ENCODE assay signal across 33 cellular contexts in the genomic region with DNA sequence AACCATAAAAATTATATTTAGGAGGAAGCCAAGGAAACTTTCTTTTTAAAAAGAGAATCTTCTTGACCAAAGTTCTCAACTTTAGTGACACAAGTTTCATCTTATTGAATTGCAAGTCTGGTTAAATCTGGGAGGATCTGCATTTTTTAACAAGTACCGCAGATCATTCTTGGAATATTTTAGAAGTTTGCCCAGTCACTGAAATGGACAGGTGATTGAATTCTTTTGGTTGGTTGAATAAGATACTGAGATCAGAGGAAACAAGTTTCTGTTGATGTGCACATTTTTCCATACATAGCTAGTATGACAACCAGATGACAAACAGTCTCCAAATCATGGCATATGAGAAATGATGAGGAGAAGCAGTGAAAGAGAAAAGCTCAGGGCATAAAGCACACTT. TPM values are rescaled to one million over a fixed set of nuclear protein-coding genes. Genes with fewer than 3 reads are reported as not detected.
"Had no signal": no experiment of that assay in that cellular context is flagged by ENCODE, and none has a peak within 500 bp of the region (broad histone marks: within the 10 kb centered on the region; RNA-seq: fewer than 3 reads in every experiment).

No MANE protein-coding gene starts in this region.

- H3K36me3 ChIP-seq: heart left ventricle, left ventricle myocardium inferior, neural progenitor cell, neutrophil, spleen, suprapubic skin, thoracic aorta, tibial artery, vagina had no signal

- H3K9me3 Mint-ChIP-seq: immature natural killer cell; naive B cell; natural killer cell; nephron progenitor cell; neural progenitor cell; stimulated activated effector memory CD8-positive, alpha-beta T cell treated with anti-CD3 and anti-CD28 coated beads, Interleukin-12 subunit alpha, Interleukin-12 subunit beta, amount 100 ng/mL, for 72 hours; stimulated activated naive CD8-positive, alpha-beta T cell treated with anti-CD3 and anti-CD28 coated beads, Interleukin-15, Interleukin-2, amounts not matched to agents 100 ng/mL and 50 ng/mL, for 24 hours had no signal

- DNase-seq: heart left ventricle; hypothalamus; immature natural killer cell; kidney; left colon; left ventricle myocardium inferior; mesendoderm; midbrain; mucosa of descending colon; naive B cell; natural killer cell; nephron progenitor cell; occipital lobe; retina; right cardiac atrium; small intestine; spleen; stimulated activated CD4-positive, alpha-beta T cell treated with anti-CD3 and anti-CD28 coated beads, Interleukin-4, amount 100 ng/mL, for 24 hours; stimulated activated naive CD4-positive, alpha-beta T cell; tibial artery had no signal

- H3K4me3 ChIP-seq: heart left ventricle, left ventricle myocardium inferior, lung, mucosa of descending colon, neural progenitor cell, spleen, suprapubic skin, thoracic aorta, tibial artery, vagina had no signal

- H3K27me3 ChIP-seq: heart left ventricle, neural progenitor cell, neutrophil, suprapubic skin, vagina had no signal

- H3K27ac ChIP-seq: heart left ventricle, left ventricle myocardium inferior, neural progenitor cell, neutrophil, parathyroid adenoma, spleen, suprapubic skin, thoracic aorta, tibial artery, vagina had no signal

- H3K27ac Mint-ChIP-seq: immature natural killer cell; naive B cell; natural killer cell; nephron progenitor cell; neural progenitor cell; stimulated activated effector memory CD8-positive, alpha-beta T cell treated with anti-CD3 and anti-CD28 coated beads, Interleukin-12 subunit alpha, Interleukin-12 subunit beta, amount 100 ng/mL, for 72 hours; stimulated activated naive CD8-positive, alpha-beta T cell treated with anti-CD3 and anti-CD28 coated beads, Interleukin-15, Interleukin-2, amounts not matched to agents 100 ng/mL and 50 ng/mL, for 24 hours had no signal

- H3K4me1 Mint-ChIP-seq: immature natural killer cell; naive B cell; natural killer cell; nephron progenitor cell; stimulated activated effector memory CD8-positive, alpha-beta T cell treated with anti-CD3 and anti-CD28 coated beads, Interleukin-12 subunit alpha, Interleukin-12 subunit beta, amount 100 ng/mL, for 72 hours had no signal

- H3K9me3 ChIP-seq: heart left ventricle, left ventricle myocardium inferior, mucosa of descending colon, neutrophil, spleen, suprapubic skin, thoracic aorta, tibial artery, vagina had no signal

- H3K4me3 Mint-ChIP-seq: immature natural killer cell; naive B cell; natural killer cell; nephron progenitor cell; neural progenitor cell; stimulated activated effector memory CD8-positive, alpha-beta T cell treated with anti-CD3 and anti-CD28 coated beads, Interleukin-12 subunit alpha, Interleukin-12 subunit beta, amount 100 ng/mL, for 72 hours; stimulated activated naive CD8-positive, alpha-beta T cell treated with anti-CD3 and anti-CD28 coated beads, Interleukin-15, Interleukin-2, amounts not matched to agents 100 ng/mL and 50 ng/mL, for 24 hours had no signal

- H3K36me3 Mint-ChIP-seq: immature natural killer cell; naive B cell; natural killer cell; neural progenitor cell; stimulated activated effector memory CD8-positive, alpha-beta T cell treated with anti-CD3 and anti-CD28 coated beads, Interleukin-12 subunit alpha, Interleukin-12 subunit beta, amount 100 ng/mL, for 72 hours had no signal

- H3K4me1 ChIP-seq: heart left ventricle, left ventricle myocardium inferior, neural progenitor cell, parathyroid adenoma, spleen, suprapubic skin, tibial artery, vagina had no signal

RNA-seq across cellular contexts. Expression of a gene that starts 50.2 kb away (rescaled TPM):
- total RNA-seq: kidney, left colon, lung, natural killer cell, osteocyte, pulmonary artery endothelial cell, sciatic nerve, subcutaneous adipose tissue, vagina had no signal
- polyA plus RNA-seq: immature natural killer cell had no signal
